16 cellular contexts compared by ENCODE assay signal in genomic region chr14:104203071-104203425, GRCh38.
"Had no signal": no experiment of that assay in that cellular context is flagged by ENCODE, and none has a peak within 500 bp of the region (broad histone marks: within the 10 kb centered on the region; RNA-seq: fewer than 3 reads in every experiment).

No MANE protein-coding gene starts in this region.

- H3K27ac Mint-ChIP-seq: T-cell; T-helper 1 cell treated with Interleukin-12 subunit alpha and Interleukin-12 subunit beta and Interleukin-4 antibody, amounts not matched to agents 30 μg/mL and 1 μg/mL, for 36 hours had no signal

- H3K4me1 Mint-ChIP-seq: T-cell had no signal

- DNase-seq: NCI-H1092, NCI-H1105 treated with DMSO at 0.1 percent for 48 hours, NCI-H1417 treated with DMSO at 0.1 percent for 48 hours, NCI-H187, NCI-H2029, NCI-H2081 treated with DMSO at 0.1 percent for 48 hours, NCI-H345, NCI-H510A treated with DMSO at 0.1 percent for 48 hours, NCI-H774, Right ventricle myocardium superior, RPMI8226, SIG-M5, SK-N-SH, SW 1271, T-cell had no signal

- H3K27me3 Mint-ChIP-seq: T-cell had no signal

- H3K36me3 Mint-ChIP-seq: T-cell had no signal

- H3K9ac ChIP-seq: SK-N-SH had no signal

- H3K9me3 ChIP-seq: SK-N-SH had no signal

- H3K4me2 ChIP-seq: SK-N-SH had no signal

- H3K4me3 Mint-ChIP-seq: T-cell; T-helper 1 cell treated with Interleukin-12 subunit alpha and Interleukin-12 subunit beta and Interleukin-4 antibody, amounts not matched to agents 30 μg/mL and 1 μg/mL, for 36 hours had no signal

- H3K9me3 Mint-ChIP-seq: T-cell; T-helper 1 cell treated with Interleukin-12 subunit alpha and Interleukin-12 subunit beta and Interleukin-4 antibody, amounts not matched to agents 30 μg/mL and 1 μg/mL, for 36 hours had no signal
